ENCODE assay signal across 14 cellular contexts in the genomic region with DNA sequence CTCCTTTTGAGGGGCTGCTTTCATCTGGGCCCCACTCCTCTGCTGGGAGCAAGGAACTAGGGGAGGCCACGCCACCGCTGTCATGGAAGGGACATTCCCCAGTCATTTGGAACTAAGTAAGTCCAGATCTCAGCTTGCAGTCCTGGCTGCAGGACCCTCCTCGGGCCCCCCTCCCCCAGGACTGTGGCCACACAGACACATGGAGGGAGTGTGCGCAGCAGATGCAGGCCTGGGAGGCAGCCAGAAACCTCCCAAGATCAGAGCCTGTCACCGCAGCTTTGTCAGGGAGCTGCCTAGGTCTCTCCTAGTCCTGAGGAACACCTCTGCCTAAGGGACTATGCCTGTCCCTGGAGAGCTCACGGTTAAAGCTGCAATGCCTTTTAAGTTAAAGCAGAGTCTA.
"Had no signal": no experiment of that assay in that cellular context is flagged by ENCODE, and none has a peak within 500 bp of the region (broad histone marks: within the 10 kb centered on the region; RNA-seq: fewer than 3 reads in every experiment).

No MANE protein-coding gene starts in this region.

- H3K36me3 Mint-ChIP-seq: naive B cell had no signal

- H3K4me3 ChIP-seq: coronary artery had no signal

- H3K27ac ChIP-seq: coronary artery had no signal

- H3K27ac Mint-ChIP-seq: activated B cell treated with CpG ODN at 0.5 μM for 24 hours; activated CD4-positive, alpha-beta T cell treated with anti-CD3 and anti-CD28 coated beads, Interleukin-2, amount 10 ng/mL, durations not matched to agents 24 days and 14 days; activated T-helper 1 cell treated with anti-CD3 and anti-CD28 coated beads, Interleukin-12 subunit alpha, Interleukin-12 subunit beta, Interleukin-2, Interleukin-4 antibody, amounts not matched to agents 30 ng/mL and 10 ng/mL and 1 ng/mL, durations not matched to agents 14 hours and 24 hours and 36 hours; progenitor cell of endocrine pancreas; T-helper 1 cell treated with Interleukin-12 subunit alpha and Interleukin-12 subunit beta and Interleukin-4 antibody, amounts not matched to agents 30 μg/mL and 1 μg/mL, for 36 hours had no signal

- H3K4me1 Mint-ChIP-seq: activated B cell treated with CpG ODN at 0.5 μM for 24 hours; activated CD4-positive, alpha-beta T cell treated with anti-CD3 and anti-CD28 coated beads, Interleukin-2, amount 10 ng/mL, durations not matched to agents 24 days and 14 days; naive B cell had no signal

- H3K4me3 Mint-ChIP-seq: activated B cell treated with CpG ODN at 0.5 μM for 24 hours; activated CD4-positive, alpha-beta T cell treated with anti-CD3 and anti-CD28 coated beads, Interleukin-2, amount 10 ng/mL, durations not matched to agents 24 days and 14 days; activated T-helper 1 cell treated with anti-CD3 and anti-CD28 coated beads, Interleukin-12 subunit alpha, Interleukin-12 subunit beta, Interleukin-2, Interleukin-4 antibody, amounts not matched to agents 30 ng/mL and 10 ng/mL and 1 ng/mL, durations not matched to agents 14 hours and 24 hours and 36 hours; T-helper 1 cell treated with Interleukin-12 subunit alpha and Interleukin-12 subunit beta and Interleukin-4 antibody, amounts not matched to agents 30 μg/mL and 1 μg/mL, for 36 hours had no signal

- DNase-seq: activated B cell treated with CpG ODN at 0.5 μM for 24 hours; activated CD4-positive, alpha-beta T cell treated with anti-CD3 and anti-CD28 coated beads, Interleukin-2, amount 10 ng/mL, durations not matched to agents 24 days and 14 days; activated naive CD4-positive, alpha-beta T cell treated with Interleukin-2 at 50 U/mL for 16 hours; effector CD8-positive, alpha-beta T cell; glutamatergic neuron; naive B cell; nucleus accumbens; right cardiac atrium; small intestine had no signal

- H3K9me3 Mint-ChIP-seq: activated B cell treated with CpG ODN at 0.5 μM for 24 hours; activated CD4-positive, alpha-beta T cell treated with anti-CD3 and anti-CD28 coated beads, Interleukin-2, amount 10 ng/mL, durations not matched to agents 24 days and 14 days; activated T-helper 1 cell treated with anti-CD3 and anti-CD28 coated beads, Interleukin-12 subunit alpha, Interleukin-12 subunit beta, Interleukin-2, Interleukin-4 antibody, amounts not matched to agents 30 ng/mL and 10 ng/mL and 1 ng/mL, durations not matched to agents 14 hours and 24 hours and 36 hours; naive B cell; T-helper 1 cell treated with Interleukin-12 subunit alpha and Interleukin-12 subunit beta and Interleukin-4 antibody, amounts not matched to agents 30 μg/mL and 1 μg/mL, for 36 hours had no signal

- ATAC-seq: left lobe of liver, right cardiac atrium had no signal
